Comparison of ENCODE assay signal across 8 cellular contexts in the genomic region with DNA sequence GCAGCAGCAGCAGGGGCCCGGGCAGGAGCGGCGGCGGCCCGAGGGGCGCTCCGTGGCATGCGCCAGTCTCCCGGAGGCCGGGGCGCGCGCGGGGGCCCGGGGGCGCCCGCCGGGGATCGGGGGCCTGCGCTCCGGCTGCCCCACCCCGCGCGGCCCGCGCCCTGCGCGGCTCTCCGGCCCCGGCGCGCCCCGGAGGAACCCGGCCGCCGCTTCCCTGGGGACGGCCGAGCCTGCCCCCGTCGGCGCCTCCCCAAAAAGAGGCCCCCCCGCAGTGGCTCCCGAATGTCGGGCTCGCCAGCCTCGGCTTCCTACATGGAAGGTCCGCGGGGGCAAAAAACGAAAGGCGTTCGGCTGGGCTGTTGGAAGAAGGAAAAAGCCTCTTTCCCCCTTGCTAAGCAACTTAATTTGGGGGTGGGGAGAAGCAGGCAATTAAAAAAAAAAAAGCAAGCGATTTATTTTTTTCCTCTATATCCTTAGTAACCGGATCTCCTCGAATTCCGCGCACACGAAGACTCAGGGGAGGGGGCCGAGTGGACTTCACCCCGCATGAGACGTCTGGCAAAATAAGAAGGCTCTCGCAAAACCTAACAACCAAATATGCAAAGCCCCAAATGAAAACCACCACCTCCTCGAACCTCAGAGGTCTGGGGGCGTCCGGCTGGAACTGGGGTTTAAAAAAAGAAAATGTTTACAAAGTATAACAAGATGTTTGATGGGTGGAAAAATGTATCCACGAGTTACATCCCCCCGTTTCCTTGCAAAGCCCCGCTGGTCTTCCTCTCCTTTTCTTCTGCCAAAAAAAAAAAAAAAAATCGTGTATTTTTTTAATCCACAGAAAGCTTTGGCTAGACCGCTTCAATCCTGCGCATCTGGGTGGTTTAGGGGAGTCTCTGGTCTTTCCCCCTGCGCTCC. TPM values are rescaled to one million over a fixed set of nuclear protein-coding genes. Genes with fewer than 3 reads are reported as not detected.
DNase-seq lines count a peak whose midpoint lies in the region; ATAC-seq and TF ChIP-seq lines count a peak whose summit lies in the region.

A gene with protein sequence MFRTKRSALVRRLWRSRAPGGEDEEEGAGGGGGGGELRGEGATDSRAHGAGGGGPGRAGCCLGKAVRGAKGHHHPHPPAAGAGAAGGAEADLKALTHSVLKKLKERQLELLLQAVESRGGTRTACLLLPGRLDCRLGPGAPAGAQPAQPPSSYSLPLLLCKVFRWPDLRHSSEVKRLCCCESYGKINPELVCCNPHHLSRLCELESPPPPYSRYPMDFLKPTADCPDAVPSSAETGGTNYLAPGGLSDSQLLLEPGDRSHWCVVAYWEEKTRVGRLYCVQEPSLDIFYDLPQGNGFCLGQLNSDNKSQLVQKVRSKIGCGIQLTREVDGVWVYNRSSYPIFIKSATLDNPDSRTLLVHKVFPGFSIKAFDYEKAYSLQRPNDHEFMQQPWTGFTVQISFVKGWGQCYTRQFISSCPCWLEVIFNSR (minus strand): TSS at position 430 of the 912 bp plus-strand sequence. CDS start 541 bp downstream, outside the sequence.

- no peak for TF ChIP-seq CTCF in AG04450 (IDR thresholded peaks at IDR 0.05; ENCODE audit: low read depth, low read length)
- no peak for TF ChIP-seq CTCF in WTC11 (IDR thresholded peaks at IDR 0.05)
- TF ChIP-seq CTCF in parathyroid adenoma (IDR thresholded peaks at IDR 0.05) = no peak

- H3K36me3 Mint-ChIP-seq in WTC11 = peaks cover 22% of the 10 kb centered on the region

- peak within 1 kb of the TSS; percentile 79 for H2AFZ ChIP-seq in parathyroid adenoma

- peaks cover 26% of the 10 kb centered on the region for H3K4me1 ChIP-seq in parathyroid adenoma

- H3K27ac Mint-ChIP-seq in WTC11 = peak within 1 kb of the TSS; percentile 80; the same call in 1 of the 2 replicates

- peak within 1 kb of the TSS; percentile 97 for H3K4me3 Mint-ChIP-seq in WTC11

- POLR2A ChIA-PET in AG04450 (lab: Yijun Ruan, JAX) = interaction anchor here (0.6 to 2.1 kb wide), 6 partner anchors 12 to 210 kb away, joined by 3 to 11 read pairs (median 4); no protein-coding TSS in a partner anchor
- POLR2A ChIA-PET in WTC11 (lab: Charles Lee) = interaction anchor here (1.5 to 2.0 kb wide), 4 partner anchors 9 to 24 kb away, joined by 4 to 10 read pairs (median 6); no protein-coding TSS in a partner anchor

- H3K4me3 ChIP-seq in AG04450 (ENCODE audit: low read depth, low read length) = peak within 1 kb of the TSS; percentile 83
- H3K4me3 ChIP-seq in parathyroid adenoma (ENCODE audit: low read depth, low read length) = peak within 1 kb of the TSS; percentile 90

- peak within 1 kb of the TSS; percentile 61 for H3K9ac ChIP-seq in parathyroid adenoma

- ATAC-seq in WTC11 (no peak), GM18498 (IDR thresholded peaks at IDR 0.05; ENCODE audit: unreplicated experiment) (no peak)

- CTCF ChIA-PET in AG04450 (lab: Charles Lee) = interaction anchor here (1.0 to 1.8 kb wide), 2 partner anchors 91 to 92 kb away, joined by 3 to 8 read pairs; no protein-coding TSS in a partner anchor
- CTCF ChIA-PET in WTC11 (lab: Charles Lee) = interaction anchor here (0.7 to 1.7 kb wide), 3 partner anchors 13 to 288 kb away, joined by 3 to 5 read pairs (median 3); no protein-coding TSS in a partner anchor

- H3K9me3 ChIP-seq in AG04450 (ENCODE audit: control insufficient read depth, insufficient read depth, low read length) = no peaks in the 10 kb centered on the region; the same call in 1 of the 2 replicates
- H3K9me3 ChIP-seq in parathyroid adenoma (ENCODE audit: control insufficient read depth, low read length) = no peaks in the 10 kb centered on the region

- H3K36me3 ChIP-seq in parathyroid adenoma (ENCODE audit: control insufficient read depth, insufficient read depth, low read length) = no peaks in the 10 kb centered on the region

- H3K27me3 Mint-ChIP-seq in WTC11 (ENCODE audit: low read depth) = no peaks in the 10 kb centered on the region; the same call in 1 of the 2 replicates

- H3K9me3 Mint-ChIP-seq in WTC11 = no peaks in the 10 kb centered on the region

- H3K4me2 ChIP-seq in parathyroid adenoma (ENCODE audit: low read length) = peak within 1 kb of the TSS; percentile 97

- H3K4me1 Mint-ChIP-seq in WTC11 = peaks cover 52% of the 10 kb centered on the region

- H3K27ac ChIP-seq in AG04450 (ENCODE audit: low read depth, low read length) = peak within 1 kb of the TSS; percentile 11
- H3K27ac ChIP-seq in parathyroid adenoma = peak within 1 kb of the TSS; percentile 89

- H3K27me3 ChIP-seq in AG04450 (ENCODE audit: control insufficient read depth, insufficient read depth, low read length) (no peaks in the 10 kb centered on the region), parathyroid adenoma (ENCODE audit: control insufficient read depth, insufficient read depth, low read length) (no peaks in the 10 kb centered on the region)

- peaks cover 29% of the 10 kb centered on the region for H3K79me2 ChIP-seq in parathyroid adenoma

- DNase-seq in AG04450 (ENCODE audit: low read depth, low spot score) = no peak
- DNase-seq in H4 (ENCODE audit: low spot score) = no peak
- no peak for DNase-seq in WTC11 (ENCODE audit: low spot score)
- DNase-seq in glomerular endothelial cell (ENCODE audit: extremely low read depth, low read depth, low spot score) = no peak
- DNase-seq in NOMO-1 treated with dmso at 0.1 percent for 144 hours (lab: John Stamatoyannopoulos, UW; ENCODE audit: unreplicated experiment) = no peak
- DNase-seq in NCI-H1694 (lab: John Stamatoyannopoulos, UW) = no peak

TF ChIP-seq in WTC11, 78 proteins besides CTCF, POLR2A, EP300 and RAD21:
- no peak for TF ChIP-seq SMAD3 (CRISPR knock-in tag; IDR thresholded peaks at IDR 0.05; ENCODE audit: borderline replicate concordance)
- TF ChIP-seq KAT7 (CRISPR knock-in tag; IDR thresholded peaks at IDR 0.05; ENCODE audit: borderline replicate concordance) = 0 out of 2 replicates have a peak, but pooled peaks have one; percentile 30
- no peak for TF ChIP-seq TEAD4 (CRISPR knock-in tag; IDR thresholded peaks at IDR 0.05)
- TF ChIP-seq, protein P1, sequence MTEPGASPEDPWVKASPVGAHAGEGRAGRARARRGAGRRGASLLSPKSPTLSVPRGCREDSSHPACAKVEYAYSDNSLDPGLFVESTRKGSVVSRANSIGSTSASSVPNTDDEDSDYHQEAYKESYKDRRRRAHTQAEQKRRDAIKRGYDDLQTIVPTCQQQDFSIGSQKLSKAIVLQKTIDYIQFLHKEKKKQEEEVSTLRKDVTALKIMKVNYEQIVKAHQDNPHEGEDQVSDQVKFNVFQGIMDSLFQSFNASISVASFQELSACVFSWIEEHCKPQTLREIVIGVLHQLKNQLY (CRISPR knock-in tag; IDR thresholded peaks at IDR 0.05) = no peak
- no peak for TF ChIP-seq CREM (CRISPR knock-in tag; IDR thresholded peaks at IDR 0.05)

RNA-seq across cellular contexts. Expression of the gene that starts here (rescaled TPM):
- 7.4 and 8.0 TPM in 2 replicates for polyA plus RNA-seq in AG04450 (2011; rRNA removed)
- 19.6 and 24.1 TPM in 2 replicates for polyA minus RNA-seq in AG04450 (2011; rRNA and poly(A)+ RNA removed)
- 6.9 and 10.1 TPM in 2 replicates for total RNA-seq in H4 (2014; rRNA removed; shearing (Covaris generic))
- total RNA-seq in WTC11 (2021) (26.7 to 44.7 TPM (median 29.5 TPM) in 3 replicates), glomerular endothelial cell (4.7 and 14.7 TPM in 2 replicates)
